In genomic region chr1:155504207-155504606, GRCh38 we compare ENCODE assay signal across 2 cellular contexts.
A peak's percentile ranks its signal among the peaks of the same experiment; 100 is the strongest.
TF ChIP-seq lines count a peak whose summit lies in the region.

No MANE protein-coding gene starts in this region.

TF ChIP-seq in K562, 482 proteins besides CTCF, POLR2A, EP300 and RAD21:
- TF ChIP-seq POLR3G (IDR thresholded peaks at IDR 0.05; ENCODE audit: extremely low read depth, insufficient read length, insufficient replicate concordance) (no peak), NCOA2 (IDR thresholded peaks at IDR 0.05; ENCODE audit: partially characterized antibody in 2 of 2) (no peak), TCF7L2 (IDR thresholded peaks at IDR 0.05; ENCODE audit: low read depth, low read length) (no peak), HNRNPUL1 (IDR thresholded peaks at IDR 0.05; ENCODE audit: low read length) (no peak), SRSF9 (IDR thresholded peaks at IDR 0.05; ENCODE audit: borderline replicate concordance, low read depth, low read length) (no peak), ELF2 (CRISPR knock-in tag; IDR thresholded peaks at IDR 0.05) (no peak), KLF10 (CRISPR knock-in tag; IDR thresholded peaks at IDR 0.05) (no peak), RBM14 (IDR thresholded peaks at IDR 0.05; ENCODE audit: borderline replicate concordance, insufficient read depth, low read depth, low read length) (no peak), ZNF224 (CRISPR knock-in tag; IDR thresholded peaks at IDR 0.05) (no peak), ZNF184 (CRISPR knock-in tag; IDR thresholded peaks at IDR 0.05) (no peak)

TF ChIP-seq in HepG2, 621 proteins besides CTCF, POLR2A, EP300 and RAD21:
- TF ChIP-seq, protein P1, sequence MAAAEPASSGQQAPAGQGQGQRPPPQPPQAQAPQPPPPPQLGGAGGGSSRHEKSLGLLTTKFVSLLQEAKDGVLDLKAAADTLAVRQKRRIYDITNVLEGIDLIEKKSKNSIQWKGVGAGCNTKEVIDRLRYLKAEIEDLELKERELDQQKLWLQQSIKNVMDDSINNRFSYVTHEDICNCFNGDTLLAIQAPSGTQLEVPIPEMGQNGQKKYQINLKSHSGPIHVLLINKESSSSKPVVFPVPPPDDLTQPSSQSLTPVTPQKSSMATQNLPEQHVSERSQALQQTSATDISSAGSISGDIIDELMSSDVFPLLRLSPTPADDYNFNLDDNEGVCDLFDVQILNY (CRISPR knock-in tag; conservative IDR thresholded peaks at IDR 0.05), result no peak
- TF ChIP-seq STAG1 (CRISPR knock-in tag; IDR thresholded peaks at IDR 0.05), result peak; percentile 48
- TF ChIP-seq, protein P2, sequence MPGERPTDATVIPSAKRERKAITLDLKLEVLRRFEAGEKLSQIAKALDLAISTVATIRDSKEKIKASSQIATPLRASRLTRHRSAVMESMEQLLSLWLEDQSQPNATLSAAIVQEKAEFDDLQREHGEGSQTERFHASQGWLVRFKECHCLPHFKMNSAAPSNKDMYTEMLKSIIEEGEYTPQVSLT (CRISPR knock-in tag; IDR thresholded peaks at IDR 0.05; ENCODE audit: borderline replicate concordance, low read depth), result no peak
